In genomic region chr19:38929929-38930775, GRCh38 we compare ENCODE assay signal across 8 cellular contexts. TPM values are rescaled to one million over a fixed set of nuclear protein-coding genes. Genes with fewer than 3 reads are reported as not detected.
DNase-seq lines count a peak whose midpoint lies in the region; ATAC-seq lines count a peak whose summit lies in the region.

SARS2 (minus strand) TSS chr19:38930763; CDS start chr19:38930736, 27 bp downstream.

- CTCF ChIA-PET in activated CD8-positive, alpha-beta memory T cell treated with anti-CD3 and anti-CD28 coated beads for 36 hours (lab: Charles Lee): interaction anchor here (0.6 to 2.2 kb wide), 26 partner anchors 12 to 1684 kb away, joined by 3 to 13 read pairs (median 3); partner anchors contain the start of genes ACTN4, ECH1, FAM98C and RINL

- DNase-seq in COLO829 (ENCODE audit: low spot score) (peak; percentile 97), HT1080 (ENCODE audit: low read depth) (peak; percentile 87), medulla oblongata (ENCODE audit: extremely low spot score) (peak; percentile 96)
- DNase-seq in NK-92 treated with Interleukin-12 subunit alpha and Interleukin-12 subunit beta, amount 100 ng/mL, for 24 hours (lab: John Stamatoyannopoulos, UW): peak; percentile 97
- peak; percentile 88 to 90 (median 89) for DNase-seq in effector memory CD4-positive, alpha-beta T cell
- peak; percentile 81 to 84 (median 82) for DNase-seq in stimulated activated CD4-positive, alpha-beta T cell treated with anti-CD3 and anti-CD28 coated beads, TNF-alpha, amount 100 ng/mL, for 48 hours (ENCODE audit: low read depth in 3 of 3)

- H3K36me3 ChIP-seq in effector memory CD4-positive, alpha-beta T cell (ENCODE audit: control insufficient read depth, insufficient read depth, low read length): peaks cover 15% of the 10 kb centered on the region

- peak within 1 kb of the TSS; percentile 89 for H3K27ac ChIP-seq in effector memory CD4-positive, alpha-beta T cell (ENCODE audit: insufficient read depth, low read length, poor library complexity, severe bottlenecking)

- peak within 1 kb of the TSS; percentile 78 for H3K4me3 ChIP-seq in effector memory CD4-positive, alpha-beta T cell (ENCODE audit: insufficient read depth, low read depth, low read length, poor library complexity, severe bottlenecking)

- ATAC-seq in GM21367 (IDR thresholded peaks at IDR 0.05; ENCODE audit: unreplicated experiment): peak; percentile 60

- no peaks in the 10 kb centered on the region for H3K27me3 ChIP-seq in effector memory CD4-positive, alpha-beta T cell (replicated peaks; ENCODE audit: control insufficient read depth, insufficient read depth, low read length, poor library complexity, severe bottlenecking)

- peaks cover 20% of the 10 kb centered on the region for H3K4me1 ChIP-seq in effector memory CD4-positive, alpha-beta T cell (ENCODE audit: control insufficient read depth, insufficient read depth, low read length, poor library complexity, severe bottlenecking)

- no peaks in the 10 kb centered on the region for H3K9me3 ChIP-seq in effector memory CD4-positive, alpha-beta T cell (ENCODE audit: control insufficient read depth, low read length)

- POLR2A ChIA-PET in activated CD8-positive, alpha-beta memory T cell treated with anti-CD3 and anti-CD28 coated beads for 36 hours (lab: Charles Lee): interaction anchor here (0.5 to 1.5 kb wide), 5 partner anchors 42 to 1533 kb away, joined by 3 to 4 read pairs (median 3); no protein-coding TSS in a partner anchor

RNA-seq across cellular contexts. Expression of gene SARS2, which starts in this region (rescaled TPM):
- total RNA-seq in HT1080 (2014; rRNA removed; shearing (Covaris generic)): 44.6 and 48.2 TPM in 2 replicates
- polyA plus RNA-seq in HT1080 (2015; cell fraction: cytosol; rRNA removed): 46.5 and 49.6 TPM in 2 replicates
- 107 and 122 TPM in 2 replicates for polyA plus RNA-seq in HT1080 (2015; cell fraction: nucleus; rRNA removed)
- total RNA-seq in activated CD8-positive, alpha-beta memory T cell treated with anti-CD3 and anti-CD28 coated beads for 36 hours: 10 to 100 TPM; 41.7 to 47.3 TPM

Comparison
In these comparisons a context has a peak if more than half of its experiments do, and no peak if none do; other contexts are left out.
1. Peak in every context shown above with its lines: DNase-seq, ATAC-seq, H3K4me3 ChIP-seq and H3K27ac ChIP-seq.